In the genomic region with DNA sequence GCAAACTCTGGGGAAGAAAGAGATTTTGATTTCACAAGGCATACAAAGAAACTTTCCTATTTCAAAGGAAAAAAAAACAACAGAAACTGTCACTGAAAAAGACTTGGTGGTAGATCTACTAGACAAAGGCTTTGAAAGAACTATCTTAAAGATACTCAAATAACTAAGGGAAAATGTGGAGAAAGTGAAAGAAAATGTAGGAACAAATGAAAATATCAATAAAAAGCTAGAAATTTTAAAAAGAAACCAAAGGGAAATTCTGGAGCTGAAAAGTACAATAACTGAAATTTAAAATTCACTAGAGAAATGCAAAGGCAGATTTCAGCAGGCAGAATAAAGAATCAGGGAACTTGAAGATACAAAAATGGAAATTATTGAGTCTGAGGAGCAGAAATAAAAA, we compare ENCODE assay signal across 20 cellular contexts. TPM values are rescaled to one million over a fixed set of nuclear protein-coding genes. Genes with fewer than 3 reads are reported as not detected.
"Had no signal": no experiment of that assay in that cellular context is flagged by ENCODE, and none has a peak within 500 bp of the region (broad histone marks: within the 10 kb centered on the region; RNA-seq: fewer than 3 reads in every experiment).

No MANE protein-coding gene starts in this region.

- DNase-seq: activated CD4-positive, alpha-beta memory T cell treated with anti-CD3 and anti-CD28 coated beads for 36 hours; activated CD4-positive, alpha-beta T cell treated with anti-CD3 and anti-CD28 coated beads, Interleukin-2, amount 10 ng/mL, durations not matched to agents 7 days and 5 days; activated CD4-positive, CD25-positive, alpha-beta regulatory T cell; activated T-cell treated with anti-CD3 and anti-CD28 coated beads for 4 hours; cerebellar nuclear complex; Kasumi-1; KBM-7; NCI-H146; NCI-H187 treated with DMSO at 0.1 percent for 48 hours; NCI-H2171; NCI-H226; NCI-H510A; NCI-H526 treated with DMSO at 0.1 percent for 48 hours; NCI-H82; SIG-M5; T-helper 17 cell; T1000 had no signal

- H3K27ac Mint-ChIP-seq: activated CD4-positive, alpha-beta memory T cell treated with anti-CD3 and anti-CD28 coated beads for 36 hours; activated CD4-positive, alpha-beta T cell treated with anti-CD3 and anti-CD28 coated beads, Interleukin-2, amount 10 ng/mL, durations not matched to agents 7 days and 5 days; activated naive CD4-positive, alpha-beta T cell treated with anti-CD3 and anti-CD28 coated beads, Interleukin-2, amount 50 U/mL, for 24 hours; T-helper 17 cell had no signal

- H3K4me1 Mint-ChIP-seq: T-helper 17 cell had no signal

- ATAC-seq: T-helper 17 cell had no signal

- H3K27ac ChIP-seq: VCaP had no signal

- H3K4me3 Mint-ChIP-seq: activated CD4-positive, alpha-beta memory T cell treated with anti-CD3 and anti-CD28 coated beads for 36 hours; activated CD4-positive, alpha-beta T cell treated with anti-CD3 and anti-CD28 coated beads, Interleukin-2, amount 10 ng/mL, durations not matched to agents 7 days and 5 days; activated naive CD4-positive, alpha-beta T cell treated with anti-CD3 and anti-CD28 coated beads, Interleukin-2, amount 50 U/mL, for 24 hours; T-helper 17 cell had no signal

RNA-seq across cellular contexts. Expression of a gene that starts 6.2 kb away (rescaled TPM):
- total RNA-seq: OCI-LY7 had no signal

RNA-seq across cellular contexts. Expression of a gene that starts 51.3 kb away (rescaled TPM):
- total RNA-seq: activated CD4-positive, alpha-beta T cell treated with anti-CD3 and anti-CD28 coated beads, Interleukin-2, amount 10 ng/mL, durations not matched to agents 7 days and 5 days had no signal
